8 cellular contexts compared by ENCODE assay signal in the genomic region with DNA sequence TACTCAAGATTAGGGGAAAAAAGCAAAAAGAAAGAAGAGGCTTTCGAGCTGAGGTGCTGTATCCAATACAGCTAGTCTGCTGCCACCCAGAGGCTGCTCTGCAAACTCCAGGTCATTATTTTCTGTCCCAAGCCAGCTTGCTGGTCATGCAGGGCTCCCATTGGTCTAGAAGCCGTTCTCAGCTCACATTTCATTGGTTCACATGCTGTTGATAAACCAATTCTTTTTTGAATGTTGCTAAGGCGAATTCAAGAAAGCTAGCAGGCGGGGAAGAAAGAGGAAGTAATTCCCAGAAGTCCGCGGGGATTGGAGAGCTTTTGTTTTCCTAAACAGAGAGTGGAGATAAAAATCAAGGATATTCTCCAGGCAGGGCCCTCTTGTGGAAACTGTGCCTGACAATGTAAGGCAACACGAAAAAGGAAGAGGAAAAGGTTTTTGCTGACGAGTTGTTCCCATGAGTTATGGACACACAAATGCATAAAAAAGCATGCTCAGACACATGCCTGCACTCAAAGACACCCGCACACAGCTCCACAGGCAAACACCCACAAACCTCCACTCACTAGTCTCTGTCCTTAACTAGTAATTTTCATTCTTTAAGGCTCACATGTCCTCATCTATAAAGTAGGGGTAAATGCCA. TPM values are rescaled to one million over a fixed set of nuclear protein-coding genes. Genes with fewer than 3 reads are reported as not detected.
DNase-seq lines count a peak whose midpoint lies in the region; ATAC-seq, FAIRE-seq and TF ChIP-seq lines count a peak whose summit lies in the region.

No MANE protein-coding gene starts in this region.

- peaks cover 17% of the 10 kb centered on the region for H3K4me1 ChIP-seq in HepG2 (ENCODE audit: insufficient read depth, low read length)

- H3K27ac Mint-ChIP-seq in activated CD4-positive, alpha-beta T cell treated with anti-CD3 and anti-CD28 coated beads, Interleukin-2, amount 10 ng/mL, durations not matched to agents 24 days and 14 days, result peak overlapping the region; percentile 46
- peak overlapping the region; percentile 69 for H3K27ac Mint-ChIP-seq in dendritic cell treated with granulocyte-macrophage colony-stimulating factor and Interleukin-4, amounts not matched to agents 40 ng/mL and 50 ng/mL, for 4 days

- H3K36me3 ChIP-seq in BJ (ENCODE audit: control insufficient read depth, insufficient read depth, low read length) (peaks cover 19% of the 10 kb centered on the region), HepG2 (replicated peaks in 1 of 2; ENCODE audit: control insufficient read depth in 1 of 2, insufficient read depth in 2 of 2, low read length in 2 of 2) (no peaks in the 10 kb centered on the region)

- H3K9ac ChIP-seq in HepG2 (ENCODE audit: insufficient read depth, low read depth, low read length), result peak overlapping the region; percentile 16; the same call in 1 of the 2 replicates

- H3K4me3 ChIP-seq in BJ (ENCODE audit: low read depth, low read length), result no peak overlapping the region
- peak overlapping the region; percentile 40 to 64 (median 50) for H3K4me3 ChIP-seq in HepG2 (replicated peaks in 1 of 3; ENCODE audit: insufficient read depth in 1 of 3, low read depth in 2 of 3, low read length in 3 of 3)

- peak; percentile 94 for DNase-seq in BJ (ENCODE audit: low read depth)
- DNase-seq in GM19240 (ENCODE audit: insufficient read length, low spot score), result peak; percentile 98
- peak; percentile 80 for DNase-seq in NCI-H510A treated with DMSO at 0.1 percent for 48 hours (lab: John Stamatoyannopoulos, UW)
- peak; percentile 95 for DNase-seq in activated CD4-positive, alpha-beta T cell treated with anti-CD3 and anti-CD28 coated beads, Interleukin-2, amount 10 ng/mL, durations not matched to agents 24 days and 14 days
- peak; percentile 89 for DNase-seq in HepG2 (ENCODE audit: low spot score)
- peak; percentile 82 for DNase-seq in stimulated activated CD4-positive, alpha-beta T cell treated with anti-CD3 and anti-CD28 coated beads, Interleukin-4, amount 100 ng/mL, for 1 hour

- peak overlapping the region; percentile 90 for H3K4me3 Mint-ChIP-seq in activated CD4-positive, alpha-beta T cell treated with anti-CD3 and anti-CD28 coated beads, Interleukin-2, amount 10 ng/mL, durations not matched to agents 24 days and 14 days
- H3K4me3 Mint-ChIP-seq in dendritic cell treated with granulocyte-macrophage colony-stimulating factor and Interleukin-4, amounts not matched to agents 40 ng/mL and 50 ng/mL, for 4 days, result peak overlapping the region; percentile 65

- TF ChIP-seq CTCF in BJ (IDR thresholded peaks at IDR 0.05; ENCODE audit: insufficient read depth, low read depth, low read length) (peak; percentile 82), HepG2 (CRISPR knock-in tag; IDR thresholded peaks at IDR 0.05) (peak; percentile 88)

- TF ChIP-seq POLR2A in HepG2 (IDR thresholded peaks at IDR 0.05; ENCODE audit: insufficient read depth in 1 of 2, low read depth in 2 of 2, low read length in 2 of 2), result no peak

- peak; percentile 99 for FAIRE-seq in HepG2 (lab: Jason Lieb, UNC)

- H3K9me3 ChIP-seq in HepG2 (ENCODE audit: low read length), result no peaks in the 10 kb centered on the region

- H3K36me3 Mint-ChIP-seq in activated CD4-positive, alpha-beta T cell treated with anti-CD3 and anti-CD28 coated beads, Interleukin-2, amount 10 ng/mL, durations not matched to agents 24 days and 14 days (ENCODE audit: low read depth), result no peaks in the 10 kb centered on the region
- H3K36me3 Mint-ChIP-seq in dendritic cell treated with granulocyte-macrophage colony-stimulating factor and Interleukin-4, amounts not matched to agents 40 ng/mL and 50 ng/mL, for 4 days (ENCODE audit: low read depth), result no peaks in the 10 kb centered on the region

- H3K79me2 ChIP-seq in HepG2 (ENCODE audit: insufficient read depth, low read length), result no peaks in the 10 kb centered on the region

- in situ Hi-C loops in HepG2 (cut with HindIII; ENCODE audit: extremely low pct_ligation_motif_present, low pct_unique_long_range_greater_than_20kb), result loop anchor here (5.0 kb wide), 1 partner anchor 175 kb away; no protein-coding TSS in a partner anchor

- WGBS in HepG2 (ENCODE audit: low lambda C conversion rate), result 0% methylated on average over 9 of the region's 9 CpGs

- ATAC-seq in HG03457 (IDR thresholded peaks at IDR 0.05; ENCODE audit: unreplicated experiment), result peak; percentile 99
- ATAC-seq in HepG2, result peak; percentile 95

- intact Hi-C loops in activated CD4-positive, alpha-beta T cell treated with anti-CD3 and anti-CD28 coated beads, Interleukin-2, amount 10 ng/mL, durations not matched to agents 24 days and 14 days (cut with micrococcal nuclease), result loop anchor here (1.0 to 10.0 kb wide), 7 partner anchors 73 to 596 kb away; no protein-coding TSS in a partner anchor
- intact Hi-C loops in dendritic cell treated with granulocyte-macrophage colony-stimulating factor and Interleukin-4, amounts not matched to agents 40 ng/mL and 50 ng/mL, for 4 days (cut with micrococcal nuclease), result loop anchor here (1.0 to 2.0 kb wide), 4 partner anchors 69 to 525 kb away; partner anchors contain the start of gene LRRC58
- intact Hi-C loops in HepG2 (cut with micrococcal nuclease; ENCODE audit: unreplicated experiment), result loop anchor here (1.0 to 5.0 kb wide), 5 partner anchors 69 to 525 kb away; partner anchors contain the start of gene LRRC58

- H3K9me3 Mint-ChIP-seq in activated CD4-positive, alpha-beta T cell treated with anti-CD3 and anti-CD28 coated beads, Interleukin-2, amount 10 ng/mL, durations not matched to agents 24 days and 14 days, result no peaks in the 10 kb centered on the region
- H3K9me3 Mint-ChIP-seq in dendritic cell treated with granulocyte-macrophage colony-stimulating factor and Interleukin-4, amounts not matched to agents 40 ng/mL and 50 ng/mL, for 4 days, result no peaks in the 10 kb centered on the region

- no peaks in the 10 kb centered on the region for H3K27me3 ChIP-seq in BJ (ENCODE audit: control insufficient read depth, insufficient read depth, low read length)
- H3K27me3 ChIP-seq in HepG2 (ENCODE audit: control insufficient read depth in 1 of 2, insufficient read depth in 2 of 2, low read length in 2 of 2), result peaks cover 0 to 1% of the 10 kb centered on the region in 2 experiments; a peak in 2 of 5 replicates

- H3K27ac ChIP-seq in HepG2 (ENCODE audit: extremely low read length, insufficient read depth, low read length), result no peak overlapping the region

- CTCF ChIA-PET in BJ (lab: Yijun Ruan, JAX), result interaction anchor here (0.6 to 3.6 kb wide), 30 partner anchors 8 to 378 kb away, joined by 3 to 26 read pairs (median 4); no protein-coding TSS in a partner anchor
- CTCF ChIA-PET in HepG2 (lab: Yijun Ruan, JAX; ENCODE audit: low intra/inter-chr PET ratio, low total read pairs), result interaction anchor here (2.3 to 2.5 kb wide), 2 partner anchors 141 to 173 kb away, joined by 9 to 25 read pairs; no protein-coding TSS in a partner anchor

- peak; percentile 51; the same call in 1 of the 2 replicates for TF ChIP-seq RAD21 in HepG2 (CRISPR knock-in tag; IDR thresholded peaks at IDR 0.05)

- TF ChIP-seq EP300 in HepG2 (IDR thresholded peaks at IDR 0.05; ENCODE audit: low read depth in 2 of 2, low read length in 2 of 2) (peak in 1 of 2 experiments; percentile 56; a peak in 1 of 4 replicates), HepG2 (CRISPR knock-in tag; IDR thresholded peaks at IDR 0.05; ENCODE audit: borderline replicate concordance) (no peak)

- peak overlapping the region; percentile 90 for H2AFZ ChIP-seq in HepG2 (ENCODE audit: low read length)

- peaks cover 5% of the 10 kb centered on the region for H3K27me3 Mint-ChIP-seq in activated CD4-positive, alpha-beta T cell treated with anti-CD3 and anti-CD28 coated beads, Interleukin-2, amount 10 ng/mL, durations not matched to agents 24 days and 14 days
- H3K27me3 Mint-ChIP-seq in dendritic cell treated with granulocyte-macrophage colony-stimulating factor and Interleukin-4, amounts not matched to agents 40 ng/mL and 50 ng/mL, for 4 days, result peaks cover 10% of the 10 kb centered on the region

- H3K4me1 Mint-ChIP-seq in activated CD4-positive, alpha-beta T cell treated with anti-CD3 and anti-CD28 coated beads, Interleukin-2, amount 10 ng/mL, durations not matched to agents 24 days and 14 days, result peaks cover 14% of the 10 kb centered on the region
- H3K4me1 Mint-ChIP-seq in dendritic cell treated with granulocyte-macrophage colony-stimulating factor and Interleukin-4, amounts not matched to agents 40 ng/mL and 50 ng/mL, for 4 days (ENCODE audit: low read depth), result peaks cover 31% of the 10 kb centered on the region

- H4K20me1 ChIP-seq in HepG2 (ENCODE audit: insufficient read depth, low read length), result no peaks in the 10 kb centered on the region

- POLR2A ChIA-PET in BJ (lab: Charles Lee), result interaction anchor here (0.6 kb wide), 1 partner anchor 99 kb away, joined by 3 read pairs; no protein-coding TSS in a partner anchor
- POLR2A ChIA-PET in HepG2 (lab: Yijun Ruan, JAX), result interaction anchor here (0.6 to 2.0 kb wide), 3 partner anchors 68 to 322 kb away, joined by 3 to 13 read pairs (median 3); partner anchors contain the start of gene LRRC58

- BruUV-seq in HepG2 (replicated peaks; lab: Mats Ljungman, UMichigan), result no TSS peak

- peak overlapping the region; percentile 98 for H3K4me2 ChIP-seq in HepG2 (ENCODE audit: low read depth, low read length)

RNA-seq across cellular contexts. Expression of gene FSTL1, which starts 33.4 kb away (rescaled TPM):
- polyA plus RNA-seq in BJ (2011; rRNA removed), result 3,514 and 4,020 TPM in 2 replicates
- 1,152 and 1,696 TPM in 2 replicates for polyA minus RNA-seq in BJ (2011; rRNA and poly(A)+ RNA removed)
- total RNA-seq in activated CD4-positive, alpha-beta T cell treated with anti-CD3 and anti-CD28 coated beads, Interleukin-2, amount 10 ng/mL, durations not matched to agents 24 days and 14 days, result 0.12 and 0.26 TPM in 2 replicates
- 0.07 and 0.17 TPM in 2 replicates for total RNA-seq in HepG2 (2016; rRNA removed; fragmentation: Illumina TruSeq; extraction: Trizol)
- not detected in 2 replicates for total RNA-seq in HepG2 (2016; cell fraction: cytosol; rRNA removed; fragmentation: Illumina TruSeq; extraction: Trizol; ENCODE audit: low read depth)
- total RNA-seq in HepG2 (2016; cell fraction: insoluble cytoplasmic fraction; rRNA removed; fragmentation: Illumina TruSeq; extraction: Trizol), result 0.19 and 0.30 TPM in 2 replicates
- total RNA-seq in HepG2 (2016; cell fraction: membrane; rRNA removed; fragmentation: Illumina TruSeq; extraction: Trizol), result 0.14 TPM in 1 of 2 replicates, not detected in the other
- total RNA-seq in HepG2 (2016; cell fraction: nucleus; rRNA removed; fragmentation: Illumina TruSeq; extraction: Trizol), result 0.22 and 0.25 TPM in 2 replicates
- polyA plus RNA-seq in HepG2 (2011; rRNA removed), result 0.18 and 0.29 TPM in 2 replicates
- 0.12 and 0.40 TPM in 2 replicates for polyA plus RNA-seq in HepG2 (2011; cell fraction: cytosol; rRNA removed)
- 0.64 and 1.1 TPM in 2 replicates for polyA plus RNA-seq in HepG2 (2011; cell fraction: nucleus; rRNA removed)
- polyA plus RNA-seq in HepG2 (2012), result 0.11 and 0.23 TPM in 2 replicates
- polyA plus RNA-seq in HepG2 (2016; cell fraction: cytosol; fragmentation: Illumina TruSeq; extraction: Trizol; ENCODE audit: low read depth), result not detected in 2 replicates
- 0.14 and 0.49 TPM in 2 replicates for polyA plus RNA-seq in HepG2 (2016; cell fraction: insoluble cytoplasmic fraction; fragmentation: Illumina TruSeq; extraction: Trizol; ENCODE audit: low read depth)
- polyA plus RNA-seq in HepG2 (2016; cell fraction: membrane; fragmentation: Illumina TruSeq; extraction: Trizol; ENCODE audit: low read depth), result 0.03 and 0.05 TPM in 2 replicates
- polyA plus RNA-seq in HepG2 (2016; cell fraction: nucleus; fragmentation: Illumina TruSeq; extraction: Trizol; ENCODE audit: insufficient read depth, low read depth), result not detected in 2 replicates
- polyA minus RNA-seq in HepG2 (2011; rRNA and poly(A)+ RNA removed; ENCODE audit: low replicate concordance), result 1.3 and 8.9 TPM in 2 replicates
- polyA minus RNA-seq in HepG2 (2011; cell fraction: cytosol; rRNA and poly(A)+ RNA removed), result 0.69 TPM in 1 of 2 replicates, not detected in the other
- 0.62 and 2.8 TPM in 2 replicates for polyA minus RNA-seq in HepG2 (2011; cell fraction: nucleus; rRNA and poly(A)+ RNA removed)
